10 cellular contexts compared by ENCODE assay signal in genomic region chr1:207941664-207942063, GRCh38. TPM values are rescaled to one million over a fixed set of nuclear protein-coding genes. Genes with fewer than 3 reads are reported as not detected.
DNase-seq lines count a peak whose midpoint lies in the region; ATAC-seq, FAIRE-seq and TF ChIP-seq lines count a peak whose summit lies in the region.
"Had no signal": no experiment of that assay in that cellular context is flagged by ENCODE, and none has a peak within 500 bp of the region (broad histone marks: within the 10 kb centered on the region; RNA-seq: fewer than 3 reads in every experiment).

No MANE protein-coding gene starts in this region.

- H3K4me3 Mint-ChIP-seq in natural killer cell treated with Interleukin-12 subunit alpha and Interleukin-12 subunit beta and Interleukin-15 and Interleukin-18, amount 100 ng/mL, for 72 hours: no peak overlapping the region

- no peaks in the 10 kb centered on the region for H3K4me1 Mint-ChIP-seq in natural killer cell treated with Interleukin-12 subunit alpha and Interleukin-12 subunit beta and Interleukin-15 and Interleukin-18, amount 100 ng/mL, for 72 hours (ENCODE audit: low read depth in 2 of 2)

- H3K27me3 ChIP-seq in MG63 (no peaks in the 10 kb centered on the region), subcutaneous abdominal adipose tissue (ENCODE audit: control insufficient read depth in 5 of 5, insufficient read depth in 4 of 5, low read length in 5 of 5) (no peaks in the 10 kb centered on the region)

- no peak overlapping the region for H3K27ac Mint-ChIP-seq in natural killer cell treated with Interleukin-12 subunit alpha and Interleukin-12 subunit beta and Interleukin-15 and Interleukin-18, amount 100 ng/mL, for 72 hours

- no peak for TF ChIP-seq CTCF in cardiac fibroblast (IDR thresholded peaks at IDR 0.05; ENCODE audit: low read depth, low read length)

- FAIRE-seq in islet of Langerhans (lab: Jason Lieb, UNC): peak; percentile 88
- FAIRE-seq: HTR-8/SVneo had no signal

- no peak for ATAC-seq in natural killer cell treated with Interleukin-12 subunit alpha and Interleukin-12 subunit beta and Interleukin-15 and Interleukin-18, amount 100 ng/mL, for 72 hours
- no peak for ATAC-seq in GM21825 (IDR thresholded peaks at IDR 0.05; ENCODE audit: unreplicated experiment)

- H3K27me3 Mint-ChIP-seq in natural killer cell treated with Interleukin-12 subunit alpha and Interleukin-12 subunit beta and Interleukin-15 and Interleukin-18, amount 100 ng/mL, for 72 hours: peaks cover 34 to 46% of the 10 kb centered on the region in 2 donors

- H3K27ac ChIP-seq in subcutaneous abdominal adipose tissue (ENCODE audit: low read depth, low read length): peak overlapping the region; percentile 72

- H3K4me3 ChIP-seq in MG63 (no peak overlapping the region), cardiac fibroblast (replicated peaks in 1 of 2; ENCODE audit: low read depth in 2 of 2, low read length in 2 of 2) (no peak overlapping the region), subcutaneous abdominal adipose tissue (ENCODE audit: low read depth in 1 of 5, low read length in 5 of 5) (peak overlapping the region in 3 of 5 donors; percentile 24 to 44 (median 29))

- H3K9ac ChIP-seq in subcutaneous abdominal adipose tissue (ENCODE audit: low read length in 5 of 5): no peak overlapping the region

- peaks cover 0 to 9% (median 2%) of the 10 kb centered on the region in 5 donors for H3K4me1 ChIP-seq in subcutaneous abdominal adipose tissue (ENCODE audit: control insufficient read depth in 5 of 5, insufficient read depth in 5 of 5, low read length in 5 of 5)

- DNase-seq in MG63 (peak; percentile 79), cardiac fibroblast (ENCODE audit: low read depth in 2 of 2) (peak; percentile 93 to 95), NCI-H2107 (lab: John Stamatoyannopoulos, UW) (no peak)
- no peak for DNase-seq in natural killer cell treated with Interleukin-12 subunit alpha and Interleukin-12 subunit beta and Interleukin-15 and Interleukin-18, amount 100 ng/mL, for 72 hours (ENCODE audit: low spot score)
- DNase-seq in activated CD4-positive, CD25-positive, alpha-beta regulatory T cell (lab: John Stamatoyannopoulos, UW): no peak
- DNase-seq: OCI-M1 had no signal

- H3K36me3 Mint-ChIP-seq in natural killer cell treated with Interleukin-12 subunit alpha and Interleukin-12 subunit beta and Interleukin-15 and Interleukin-18, amount 100 ng/mL, for 72 hours: no peaks in the 10 kb centered on the region

- H3K36me3 ChIP-seq in MG63: no peaks in the 10 kb centered on the region
- no peaks in the 10 kb centered on the region for H3K36me3 ChIP-seq in subcutaneous abdominal adipose tissue (ENCODE audit: control insufficient read depth in 5 of 5, insufficient read depth in 5 of 5, low read length in 5 of 5)

- no peaks in the 10 kb centered on the region for H3K9me3 Mint-ChIP-seq in natural killer cell treated with Interleukin-12 subunit alpha and Interleukin-12 subunit beta and Interleukin-15 and Interleukin-18, amount 100 ng/mL, for 72 hours

- H3K9me3 ChIP-seq in MG63: no peaks in the 10 kb centered on the region
- H3K9me3 ChIP-seq in subcutaneous abdominal adipose tissue (ENCODE audit: control insufficient read depth in 5 of 5, low read length in 5 of 5): no peaks in the 10 kb centered on the region

RNA-seq across cellular contexts. Expression of gene CD34, which starts 30.7 kb away (rescaled TPM):
- 0.53 TPM in 1 of 2 replicates, not detected in the other for total RNA-seq in MG63 (2014; rRNA removed; shearing (Covaris generic); ENCODE audit: low replicate concordance)
- total RNA-seq in natural killer cell treated with Interleukin-12 subunit alpha and Interleukin-12 subunit beta and Interleukin-15 and Interleukin-18, amount 100 ng/mL, for 72 hours: not detected

Comparison
In these comparisons a context has a peak if more than half of its experiments do, and no peak if none do; other contexts are left out.
1. DNase-seq: peak in MG63 (single experiment) and cardiac fibroblast (2 of 2); none in natural killer cell treated with Interleukin-12 subunit alpha and Interleukin-12 subunit beta and Interleukin-15 and Interleukin-18, amount 100 ng/mL, for 72 hours (single experiment), NCI-H2107 (single experiment) and activated CD4-positive, CD25-positive, alpha-beta regulatory T cell (0 of 4).
2. H3K4me3 ChIP-seq: peak in subcutaneous abdominal adipose tissue (3 of 5); none in MG63 (single experiment) and cardiac fibroblast (0 of 2).